In the genomic region with DNA sequence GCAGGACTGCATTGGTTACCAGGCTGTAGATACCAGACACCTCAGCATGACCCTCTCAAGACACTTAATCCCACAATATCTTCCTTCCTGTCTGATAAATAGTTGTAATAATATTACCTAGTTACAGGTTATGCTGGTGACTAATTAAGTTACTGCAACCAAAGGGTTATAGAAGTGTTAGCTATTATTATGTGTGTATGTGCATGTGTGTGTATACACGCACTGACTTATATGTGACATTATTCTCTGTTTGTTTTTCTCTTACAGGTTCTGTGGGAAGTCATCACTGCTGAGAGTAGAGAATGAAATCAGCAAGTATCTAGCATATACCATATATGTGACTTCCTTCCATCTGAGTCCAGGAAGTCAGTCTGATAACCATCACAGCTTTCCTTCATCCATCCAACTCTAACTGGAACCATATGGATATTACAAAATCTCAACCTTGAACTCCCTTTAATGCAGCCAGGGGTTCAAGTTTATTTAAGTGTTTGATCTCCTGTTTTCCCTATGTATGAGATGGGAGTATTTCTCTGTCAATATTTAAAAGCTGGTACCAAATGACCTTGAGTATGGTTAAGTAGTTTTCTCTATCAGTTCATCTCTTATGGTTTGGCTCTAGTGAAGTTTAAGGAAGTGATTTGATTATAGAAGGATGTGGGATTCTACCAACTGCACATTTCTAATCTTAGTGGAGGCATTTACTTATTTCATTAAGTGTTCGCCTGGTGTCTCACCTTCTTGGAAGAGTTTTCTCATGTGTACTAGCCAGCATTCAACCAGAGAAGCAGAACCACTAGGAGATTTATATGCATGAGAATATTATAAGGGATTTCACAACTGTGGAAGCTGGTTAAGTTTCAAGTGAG, we compare ENCODE assay signal across 20 cellular contexts.
"Had no signal": no experiment of that assay in that cellular context is flagged by ENCODE, and none has a peak within 500 bp of the region (broad histone marks: within the 10 kb centered on the region; RNA-seq: fewer than 3 reads in every experiment).

No MANE protein-coding gene starts in this region.

- H3K27me3 ChIP-seq: body of pancreas, colonic mucosa, left lung, pancreas, sigmoid colon, spleen, tibial nerve had no signal

- H3K36me3 ChIP-seq: colonic mucosa, left lung, pancreas, sigmoid colon, spleen, tibial nerve, WERI-Rb-1 had no signal

- DNase-seq: activated CD4-positive, alpha-beta memory T cell treated with anti-CD3 and anti-CD28 coated beads, Interleukin-2, amount 10 ng/mL, durations not matched to agents 7 days and 5 days; activated effector memory CD4-positive, alpha-beta T cell treated with anti-CD3 and anti-CD28 coated beads, Interleukin-2, amount 50 U/mL, for 16 hours; activated T-cell treated with anti-CD3 and anti-CD28 coated beads, Interleukin-2, amount 50 U/mL, for 4 hours; amniotic stem cell; body of pancreas; central memory CD4-positive, alpha-beta T cell; colonic mucosa; hippocampal formation; kidney; left lung; mucosa of descending colon; naive thymus-derived CD8-positive, alpha-beta T cell; pancreas; sigmoid colon; spleen; stimulated activated CD4-positive, alpha-beta T cell treated with anti-CD3 and anti-CD28 coated beads, Interleukin-1b, Interleukin-23, amount 100 ng/mL, for 48 hours; substantia nigra; WERI-Rb-1 had no signal

- H3K4me3 ChIP-seq: body of pancreas, colonic mucosa, left lung, mucosa of descending colon, pancreas, sigmoid colon, spleen, tibial nerve had no signal

- ATAC-seq: activated T-cell treated with anti-CD3 and anti-CD28 coated beads, Interleukin-2, amount 50 U/mL, for 4 hours; body of pancreas; left lung; mucosa of descending colon; naive thymus-derived CD8-positive, alpha-beta T cell; pancreas; stimulated activated memory B cell treated with anti-CD40 and anti-IgM and Interleukin-4, amounts not matched to agents 10 μg/mL and 1 μg/mL and 100 μg/mL, for 72 hours had no signal

- H3K4me1 ChIP-seq: body of pancreas, colonic mucosa, left lung, pancreas, sigmoid colon, spleen, tibial nerve had no signal

- H3K9me3 ChIP-seq: body of pancreas, colonic mucosa, left lung, mucosa of descending colon, pancreas, sigmoid colon, spleen, tibial nerve had no signal

- H3K27ac ChIP-seq: body of pancreas, colonic mucosa, left lung, pancreas, sigmoid colon, spleen, tibial nerve, WERI-Rb-1 had no signal
